21 cellular contexts compared by ENCODE assay signal in the genomic region with DNA sequence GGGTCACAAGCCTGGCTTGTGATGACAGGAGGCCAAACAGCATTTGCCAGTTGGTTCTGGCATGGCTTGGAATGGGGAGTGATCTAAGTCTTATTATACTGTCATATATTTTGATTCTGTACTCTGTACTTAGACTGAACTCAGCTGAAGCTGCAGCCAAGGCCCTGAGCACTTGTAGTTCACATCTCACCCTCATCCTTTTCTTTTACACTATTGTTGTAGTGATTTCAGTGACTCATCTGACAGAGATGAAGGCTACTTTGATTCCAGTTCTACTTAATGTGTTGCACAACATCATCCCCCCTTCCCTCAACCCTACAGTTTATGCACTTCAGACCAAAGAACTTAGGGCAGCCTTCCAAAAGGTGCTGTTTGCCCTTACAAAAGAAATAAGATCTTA. TPM values are rescaled to one million over a fixed set of nuclear protein-coding genes. Genes with fewer than 3 reads are reported as not detected.
DNase-seq lines count a peak whose midpoint lies in the region; FAIRE-seq and TF ChIP-seq lines count a peak whose summit lies in the region.
"Had no signal": no experiment of that assay in that cellular context is flagged by ENCODE, and none has a peak within 500 bp of the region (broad histone marks: within the 10 kb centered on the region; RNA-seq: fewer than 3 reads in every experiment).

No MANE protein-coding gene starts in this region.

- intact Hi-C loops in esophagus squamous epithelium (cut with DNase I) (no loop called here), kidney (cut with DNase I) (no loop called here)

- DNase-seq in GM04503 (ENCODE audit: low read depth) (peak; percentile 3), amniotic epithelial cell (ENCODE audit: low read depth) (peak; percentile 59), fibroblast of pulmonary artery (ENCODE audit: low read depth) (peak; percentile 56), skeletal muscle cell (ENCODE audit: low read depth) (peak; percentile 78), esophagus squamous epithelium (lab: John Stamatoyannopoulos, UW) (no peak), kidney (no peak), SIG-M5 treated with dmso at 0.1 percent for 504 hours (lab: John Stamatoyannopoulos, UW; ENCODE audit: unreplicated experiment) (no peak), cerebellar nuclear complex (lab: John Stamatoyannopoulos, UW) (no peak)
- DNase-seq: activated CD4-positive, alpha-beta T cell treated with anti-CD3 and anti-CD28 coated beads, Interleukin-2, amount 50 U/mL, for 4 hours; amygdala; Karpas-422; left colon; NCI-H1105 treated with DMSO at 0.1 percent for 48 hours; NCI-H2107; NCI-H510A treated with DMSO at 0.1 percent for 48 hours had no signal

- no peaks in the 10 kb centered on the region for H3K9me3 ChIP-seq in esophagus squamous epithelium
- no peaks in the 10 kb centered on the region for H3K9me3 ChIP-seq in kidney (ENCODE audit: control insufficient read depth in 1 of 2, low read length in 2 of 2)

- H3K4me3 ChIP-seq in fibroblast of pulmonary artery (replicated peaks; ENCODE audit: low read depth, low read length) (no peak overlapping the region), skeletal muscle cell (ENCODE audit: low read depth, low read length) (no peak overlapping the region), esophagus squamous epithelium (no peak overlapping the region), kidney (ENCODE audit: low read length in 2 of 2) (no peak overlapping the region)
- H3K4me3 ChIP-seq: thoracic aorta had no signal

- H3K27ac ChIP-seq in esophagus squamous epithelium (no peak overlapping the region), kidney (ENCODE audit: low read depth in 2 of 2, low read length in 2 of 2) (no peak overlapping the region)
- H3K27ac ChIP-seq: thoracic aorta had no signal

- TF ChIP-seq CTCF in fibroblast of pulmonary artery (IDR thresholded peaks at IDR 0.05; ENCODE audit: low read length, missing control alignments) (no peak), esophagus squamous epithelium (IDR thresholded peaks at IDR 0.05) (no peak), kidney (IDR thresholded peaks at IDR 0.05; ENCODE audit: borderline replicate concordance, extremely low read depth, insufficient read depth) (no peak)

- H3K9ac ChIP-seq in kidney (ENCODE audit: low read length in 2 of 2): no peak overlapping the region

- H3K4me1 ChIP-seq in esophagus squamous epithelium (no peaks in the 10 kb centered on the region), kidney (ENCODE audit: control insufficient read depth in 1 of 2, insufficient read depth in 1 of 2, low read depth in 1 of 2, low read length in 2 of 2) (no peaks in the 10 kb centered on the region)

- FAIRE-seq in kidney (lab: Jason Lieb, UNC): no peak
- FAIRE-seq: endometrium, GM18507 had no signal

- no peak for TF ChIP-seq POLR2A in esophagus squamous epithelium (IDR thresholded peaks at IDR 0.05)

- H3K36me3 ChIP-seq in esophagus squamous epithelium (no peaks in the 10 kb centered on the region), kidney (ENCODE audit: control insufficient read depth in 1 of 2, insufficient read depth in 2 of 2, low read length in 2 of 2) (no peaks in the 10 kb centered on the region)
- H3K36me3 ChIP-seq: thoracic aorta had no signal

- no peaks in the 10 kb centered on the region for H3K27me3 ChIP-seq in esophagus squamous epithelium

RNA-seq across cellular contexts. Expression of a gene that starts 0.8 kb away (rescaled TPM):
- not detected for total RNA-seq in esophagus squamous epithelium
- total RNA-seq in kidney: 0.28 TPM
- not detected for polyA plus RNA-seq in kidney (ENCODE audit: insufficient read depth, low read depth, low replicate concordance)
- total RNA-seq: HT-29, left colon, neural crest cell, pulmonary artery endothelial cell had no signal

RNA-seq across cellular contexts. Expression of a gene that starts 17.0 kb away (rescaled TPM):
- total RNA-seq in esophagus squamous epithelium: not detected
- total RNA-seq in kidney: 0.60 TPM
- polyA plus RNA-seq in kidney (ENCODE audit: insufficient read depth, low read depth, low replicate concordance): not detected
- total RNA-seq: HT-29, left colon, neural crest cell, pulmonary artery endothelial cell, thoracic aorta had no signal

RNA-seq across cellular contexts. Expression of a gene that starts 46.1 kb away (rescaled TPM):
- total RNA-seq in esophagus squamous epithelium: not detected
- not detected for total RNA-seq in kidney
- not detected for polyA plus RNA-seq in kidney (ENCODE audit: insufficient read depth, low read depth, low replicate concordance)
- total RNA-seq: HT-29, left colon, neural crest cell, pulmonary artery endothelial cell, thoracic aorta had no signal

RNA-seq across cellular contexts. Expression of a gene that starts 47.5 kb away (rescaled TPM):
- total RNA-seq in esophagus squamous epithelium (10 to 100 TPM; 16.0 to 51.9 (median 32.1) TPM), kidney (80.9 TPM)
- 11.5 TPM for polyA plus RNA-seq in kidney (ENCODE audit: insufficient read depth, low read depth, low replicate concordance)

RNA-seq across cellular contexts. Expression of a gene that starts 52.2 kb away (rescaled TPM):
- total RNA-seq in esophagus squamous epithelium (10 to 100 TPM; 12.6 to 15.7 (median 14.9) TPM), kidney (27.7 TPM)
- polyA plus RNA-seq in kidney (ENCODE audit: insufficient read depth, low read depth, low replicate concordance): 11.2 TPM

Comparison
In these comparisons a context has a peak if more than half of its experiments do, and no peak if none do; other contexts are left out.
1. DNase-seq: peak in GM04503 (single experiment), amniotic epithelial cell (single experiment), fibroblast of pulmonary artery (single experiment) and skeletal muscle cell (single experiment); none in esophagus squamous epithelium (single experiment), kidney (single experiment), SIG-M5 treated with dmso at 0.1 percent for 504 hours (single experiment) and cerebellar nuclear complex (0 of 2).